Comparison of ENCODE assay signal across 15 cellular contexts in genomic region chr4:125891597-125892258, GRCh38.
DNase-seq lines count a peak whose midpoint lies in the region; ATAC-seq and TF ChIP-seq lines count a peak whose summit lies in the region.
"Had no signal": no experiment of that assay in that cellular context is flagged by ENCODE, and none has a peak within 500 bp of the region (broad histone marks: within the 10 kb centered on the region; RNA-seq: fewer than 3 reads in every experiment).

No MANE protein-coding gene starts in this region.

- TF ChIP-seq POLR2A in tibial nerve (IDR thresholded peaks at IDR 0.05) = no peak

- no peak overlapping the region for H3K4me3 ChIP-seq in tibial nerve

- peak; percentile 84 for DNase-seq in HCEC 1CT
- DNase-seq in amniotic stem cell (lab: John Stamatoyannopoulos, UW) = peak; percentile 81
- peak; percentile 72 for DNase-seq in glomerular visceral epithelial cell (ENCODE audit: extremely low spot score)
- DNase-seq in tibial nerve (ENCODE audit: low spot score in 2 of 2) = no peak
- no peak for DNase-seq in activated naive CD4-positive, alpha-beta T cell (lab: John Stamatoyannopoulos, UW)
- DNase-seq in activated naive CD4-positive, alpha-beta T cell treated with Interleukin-2 at 50 U/mL for 16 hours = no peak
- DNase-seq: activated CD4-positive, CD25-positive, alpha-beta regulatory T cell treated with anti-CD3 and anti-CD28 coated beads, Interleukin-2, amount 50 U/mL, for 72 hours; activated CD8-positive, alpha-beta memory T cell treated with anti-CD3 and anti-CD28 coated beads, Interleukin-2, amount 50 U/mL, for 48 hours; COR-L47; MM.1S; NCI-H187 treated with DMSO at 0.1 percent for 48 hours; NCI-H526 treated with DMSO at 0.1 percent for 48 hours; posterior cingulate gyrus; T-helper 2 cell had no signal

- H3K9me3 ChIP-seq in tibial nerve = no peaks in the 10 kb centered on the region

- no peak overlapping the region for H3K27ac ChIP-seq in tibial nerve

- no peaks in the 10 kb centered on the region for H3K4me1 ChIP-seq in tibial nerve

- ATAC-seq in GM18502 (IDR thresholded peaks at IDR 0.05; ENCODE audit: poor library complexity, unreplicated experiment) = no peak

- no peaks in the 10 kb centered on the region for H3K36me3 ChIP-seq in tibial nerve

- no peaks in the 10 kb centered on the region for H3K27me3 ChIP-seq in tibial nerve

- no peak for TF ChIP-seq EP300 in tibial nerve (IDR thresholded peaks at IDR 0.05)

- TF ChIP-seq CTCF in tibial nerve (IDR thresholded peaks at IDR 0.05) = no peak

- WGBS in tibial nerve, 2 donors = 38 to 45% methylated on average over 4 of the region's 4 CpGs

Comparison
In these comparisons a context has a peak if more than half of its experiments do, and no peak if none do; other contexts are left out.
1. DNase-seq: peak in HCEC 1CT (single experiment), amniotic stem cell (single experiment) and glomerular visceral epithelial cell (single experiment); none in tibial nerve (0 of 2), activated naive CD4-positive, alpha-beta T cell (0 of 4) and activated naive CD4-positive, alpha-beta T cell treated with Interleukin-2 at 50 U/mL for 16 hours (single experiment).